In genomic region chr16:15947983-15948509, GRCh38 we compare ENCODE assay signal across 1 cellular context.
TF ChIP-seq lines count a peak whose summit lies in the region.

No MANE protein-coding gene starts in this region.

TF ChIP-seq in K562, 482 proteins besides CTCF, POLR2A, EP300 and RAD21 (continues in another document):
- TF ChIP-seq ZBTB2 (IDR thresholded peaks at IDR 0.05) (no peak), RREB1 (CRISPR knock-in tag; IDR thresholded peaks at IDR 0.05) (no peak), RBBP5 (IDR thresholded peaks at IDR 0.05; ENCODE audit: borderline replicate concordance, insufficient read depth, low read length, poor library complexity, severe bottlenecking) (no peak), ZBTB33 (CRISPR knock-in tag; IDR thresholded peaks at IDR 0.05) (no peak), KDM1A (IDR thresholded peaks at IDR 0.05) (peak in 1 of 2 experiments; percentile 74; a peak in 2 of 4 replicates), XRCC3 (IDR thresholded peaks at IDR 0.05) (no peak), KAT7 (CRISPR knock-in tag; IDR thresholded peaks at IDR 0.05; ENCODE audit: borderline replicate concordance) (no peak), NFE2 (IDR thresholded peaks at IDR 0.05; ENCODE audit: low read depth) (no peak), KLF1 (tag; IDR thresholded peaks at IDR 0.05) (no peak), ZNF395 (CRISPR knock-in tag; IDR thresholded peaks at IDR 0.05) (no peak), THAP7 (CRISPR knock-in tag; IDR thresholded peaks at IDR 0.05) (no peak), BRD4 (IDR thresholded peaks at IDR 0.05) (no peak), CTCFL (IDR thresholded peaks at IDR 0.05; ENCODE audit: borderline replicate concordance, insufficient read depth, low read depth, low read length, poor library complexity, severe bottlenecking) (no peak), TSC22D4 (tag; IDR thresholded peaks at IDR 0.05) (no peak), CBX2 (IDR thresholded peaks at IDR 0.05; ENCODE audit: insufficient read depth, low read length, poor library complexity, severe bottlenecking) (no peak), ZNF311 (CRISPR knock-in tag; IDR thresholded peaks at IDR 0.05) (no peak), RBM25 (IDR thresholded peaks at IDR 0.05; ENCODE audit: low read depth, low read length, severe bottlenecking) (peak; percentile 90), TCF3 (CRISPR knock-in tag; IDR thresholded peaks at IDR 0.05) (no peak), PHB (CRISPR knock-in tag; IDR thresholded peaks at IDR 0.05) (no peak), ZNF764 (CRISPR knock-in tag; IDR thresholded peaks at IDR 0.05; ENCODE audit: low read depth) (no peak), ETV5 (CRISPR knock-in tag; IDR thresholded peaks at IDR 0.05; ENCODE audit: low read depth) (no peak), BDP1 (IDR thresholded peaks at IDR 0.05; ENCODE audit: insufficient read depth, insufficient read length) (no peak), NR0B1 (IDR thresholded peaks at IDR 0.05; ENCODE audit: partially characterized antibody) (no peak), SFPQ (IDR thresholded peaks at IDR 0.05; ENCODE audit: low read depth, low read length) (no peak), MCM3 (IDR thresholded peaks at IDR 0.05) (no peak), ZNF121 (CRISPR knock-in tag; conservative IDR thresholded peaks at IDR 0.05) (peak; percentile 87), ZNF175 (CRISPR knock-in tag; IDR thresholded peaks at IDR 0.05; ENCODE audit: low read depth) (no peak), KLF13 (tag; IDR thresholded peaks at IDR 0.05; ENCODE audit: borderline replicate concordance, low read depth) (no peak), ADNP (tag; IDR thresholded peaks at IDR 0.05) (peak; percentile 67), ARID2 (IDR thresholded peaks at IDR 0.05) (no peak), ZNF639 (CRISPR knock-in tag; conservative IDR thresholded peaks at IDR 0.05 in 1 of 2, IDR thresholded peaks at IDR 0.05 in 1 of 2) (no peak), MCM7 (IDR thresholded peaks at IDR 0.05) (no peak), CHD4 (IDR thresholded peaks at IDR 0.05; ENCODE audit: insufficient read depth, insufficient replicate concordance, low read depth, low read length, poor library complexity, severe bottlenecking) (peak; percentile 71), HNRNPK (IDR thresholded peaks at IDR 0.05; ENCODE audit: low read depth, low read length, poor library complexity, severe bottlenecking) (no peak), LCOR (CRISPR knock-in tag; IDR thresholded peaks at IDR 0.05) (no peak), RHOXF2B (CRISPR knock-in tag; conservative IDR thresholded peaks at IDR 0.05) (no peak), HLTF (IDR thresholded peaks at IDR 0.05) (no peak), ERF (CRISPR knock-in tag; IDR thresholded peaks at IDR 0.05) (no peak), NELFE (IDR thresholded peaks at IDR 0.05; ENCODE audit: insufficient read depth, insufficient read length) (no peak), ARID3B (CRISPR knock-in tag; IDR thresholded peaks at IDR 0.05; ENCODE audit: borderline replicate concordance) (no peak), ZBTB43 (CRISPR knock-in tag; IDR thresholded peaks at IDR 0.05) (no peak)
